13 cellular contexts compared by ENCODE assay signal in genomic region chr2:36404312-36404711, GRCh38. TPM values are rescaled to one million over a fixed set of nuclear protein-coding genes. Genes with fewer than 3 reads are reported as not detected.
A peak's percentile ranks its signal among the peaks of the same experiment; 100 is the strongest.
DNase-seq lines count a peak whose midpoint lies in the region; ATAC-seq and TF ChIP-seq lines count a peak whose summit lies in the region.
"Had no signal": no experiment of that assay in that cellular context is flagged by ENCODE, and none has a peak within 500 bp of the region (broad histone marks: within the 10 kb centered on the region; RNA-seq: fewer than 3 reads in every experiment).

No MANE protein-coding gene starts in this region.

- H2BK120ac ChIP-seq in mesenchymal stem cell (ENCODE audit: low read depth, low read length), result no peak overlapping the region

- H3K23ac ChIP-seq in mesenchymal stem cell (ENCODE audit: low read length in 2 of 2), result no peak overlapping the region

- no peaks in the 10 kb centered on the region for H3K4me1 Mint-ChIP-seq in activated T-helper 17 cell treated with anti-CD3 and anti-CD28 coated beads, Interleukin-2, amount 50 U/mL, for 72 hours
- no peaks in the 10 kb centered on the region for H3K4me1 Mint-ChIP-seq in Caco-2 (ENCODE audit: low read depth, unreplicated experiment)

- TF ChIP-seq POLR2A in GM18505 (IDR thresholded peaks at IDR 0.05; ENCODE audit: borderline replicate concordance, extremely low read depth, insufficient read depth, insufficient read length), result no peak

- DNase-seq in RWPE2 (ENCODE audit: low spot score) (no peak), mesenchymal stem cell (peak; percentile 41), Caco-2 (no peak), NCI-H526 (lab: John Stamatoyannopoulos, UW) (no peak)
- DNase-seq: activated T-cell treated with anti-CD3 and anti-CD28 coated beads, Interleukin-2, amount 50 U/mL, for 4 hours; heart right ventricle; NCI-H526 treated with DMSO at 0.1 percent for 48 hours; stimulated activated CD8-positive, alpha-beta memory T cell treated with anti-CD3 and anti-CD28 coated beads, Interleukin-4, amount 100 ng/mL, for 48 hours had no signal

- no peak overlapping the region for H3K18ac ChIP-seq in mesenchymal stem cell (ENCODE audit: low read depth in 1 of 2, low read length in 2 of 2)

- H3K36me3 Mint-ChIP-seq in activated T-helper 17 cell treated with anti-CD3 and anti-CD28 coated beads, Interleukin-2, amount 50 U/mL, for 72 hours (ENCODE audit: low read depth), result no peaks in the 10 kb centered on the region
- peaks cover 27% of the 10 kb centered on the region for H3K36me3 Mint-ChIP-seq in Caco-2 (ENCODE audit: insufficient read depth, unreplicated experiment)

- H3K4me3 ChIP-seq in RWPE2 (ENCODE audit: severe bottlenecking) (no peak overlapping the region), mesenchymal stem cell (ENCODE audit: insufficient read depth in 1 of 2, low read depth in 1 of 2, low read length in 2 of 2) (no peak overlapping the region), Caco-2 (ENCODE audit: low read depth, low read length) (no peak overlapping the region)
- H3K4me3 ChIP-seq: heart right ventricle, skin epidermis had no signal

- TF ChIP-seq CTCF in RWPE2 (IDR thresholded peaks at IDR 0.05; ENCODE audit: poor library complexity, severe bottlenecking) (no peak), Caco-2 (IDR thresholded peaks at IDR 0.05; ENCODE audit: insufficient read depth in 1 of 2, low read depth in 1 of 2, low read length in 1 of 2, severe bottlenecking in 1 of 2, unreplicated experiment in 1 of 2) (no peak)

- H3K14ac ChIP-seq in mesenchymal stem cell (ENCODE audit: low read length in 2 of 2), result no peak overlapping the region

- H3K4me1 ChIP-seq in RWPE2 (ENCODE audit: insufficient read depth, poor library complexity, severe bottlenecking) (peaks cover 42% of the 10 kb centered on the region), mesenchymal stem cell (ENCODE audit: control insufficient read depth, insufficient read depth, low read depth, low read length) (peaks cover 8% of the 10 kb centered on the region), Caco-2 (peaks cover 58% of the 10 kb centered on the region)

- whole genome bisulfite sequencing in mesenchymal stem cell, result no CpG with 5 or more reads among the region's 3 CpGs

- H3K9ac ChIP-seq in mesenchymal stem cell (ENCODE audit: low read length), result no peak overlapping the region

- H2AFZ ChIP-seq in mesenchymal stem cell (ENCODE audit: low read depth, low read length), result no peak overlapping the region

- no peak overlapping the region for H3K4me3 Mint-ChIP-seq in activated T-helper 17 cell treated with anti-CD3 and anti-CD28 coated beads, Interleukin-2, amount 50 U/mL, for 72 hours
- no peak overlapping the region for H3K4me3 Mint-ChIP-seq in Caco-2 (ENCODE audit: unreplicated experiment)
- H3K4me3 Mint-ChIP-seq: activated T-cell treated with anti-CD3 and anti-CD28 coated beads, Interleukin-2, amount 50 U/mL, for 4 hours had no signal

- no peaks in the 10 kb centered on the region for H3K27me3 ChIP-seq in RWPE2 (ENCODE audit: insufficient read depth, poor library complexity, severe bottlenecking)
- H3K27me3 ChIP-seq in mesenchymal stem cell (ENCODE audit: control insufficient read depth in 1 of 2, insufficient read depth in 1 of 2, low read length in 2 of 2), result no peaks in the 10 kb centered on the region
- H3K27me3 ChIP-seq in Caco-2 (replicated peaks; ENCODE audit: control insufficient read depth, insufficient read depth, low read length), result no peaks in the 10 kb centered on the region
- H3K27me3 ChIP-seq: heart right ventricle had no signal

- no peak overlapping the region for H2BK5ac ChIP-seq in mesenchymal stem cell (ENCODE audit: low read depth, low read length, poor library complexity, severe bottlenecking)

- ATAC-seq in GM18505 (IDR thresholded peaks at IDR 0.05; ENCODE audit: unreplicated experiment), result peak; percentile 13
- peak; percentile 32 for ATAC-seq in HG02870 (IDR thresholded peaks at IDR 0.05; ENCODE audit: unreplicated experiment)
- ATAC-seq in RWPE2 (ENCODE audit: low read depth), result peak; percentile 62
- ATAC-seq in GM21723 (IDR thresholded peaks at IDR 0.05; ENCODE audit: unreplicated experiment), result no peak
- no peak for ATAC-seq in activated T-helper 17 cell treated with anti-CD3 and anti-CD28 coated beads, Interleukin-2, amount 50 U/mL, for 72 hours (replicated peaks)

- H2BK15ac ChIP-seq in mesenchymal stem cell (ENCODE audit: low read depth, poor library complexity, severe bottlenecking), result no peak overlapping the region

- no peak overlapping the region for H2AK5ac ChIP-seq in mesenchymal stem cell (ENCODE audit: low read length, severe bottlenecking)

- POLR2A ChIA-PET in Caco-2 (lab: Charles Lee), result no interaction called here

- no peak overlapping the region for H4K8ac ChIP-seq in mesenchymal stem cell (ENCODE audit: low read length)

- H3K4ac ChIP-seq in mesenchymal stem cell (ENCODE audit: low read depth in 1 of 2, low read length in 2 of 2), result no peak overlapping the region

- H4K91ac ChIP-seq in mesenchymal stem cell (ENCODE audit: low read length), result no peak overlapping the region

- no peak overlapping the region for H3K4me2 ChIP-seq in mesenchymal stem cell (ENCODE audit: low read length, poor library complexity, severe bottlenecking)

- peaks cover 11% of the 10 kb centered on the region for H3K79me1 ChIP-seq in mesenchymal stem cell (replicated peaks; ENCODE audit: low read length, poor library complexity, severe bottlenecking)

- H3K9me3 Mint-ChIP-seq in activated T-helper 17 cell treated with anti-CD3 and anti-CD28 coated beads, Interleukin-2, amount 50 U/mL, for 72 hours, result no peaks in the 10 kb centered on the region
- H3K9me3 Mint-ChIP-seq in Caco-2 (ENCODE audit: unreplicated experiment), result no peaks in the 10 kb centered on the region
- H3K9me3 Mint-ChIP-seq: activated T-cell treated with anti-CD3 and anti-CD28 coated beads, Interleukin-2, amount 50 U/mL, for 4 hours had no signal

- CTCF ChIA-PET in Caco-2 (lab: Charles Lee), result no interaction called here

- H3K36me3 ChIP-seq in RWPE2 (ENCODE audit: low read depth) (peaks cover 21% of the 10 kb centered on the region), mesenchymal stem cell (ENCODE audit: control insufficient read depth in 1 of 2, insufficient read depth in 2 of 2, low read depth in 1 of 2, low read length in 2 of 2) (peaks cover 3 to 4% of the 10 kb centered on the region in 2 experiments), Caco-2 (ENCODE audit: control insufficient read depth, insufficient read depth, low read length) (peaks cover 3% of the 10 kb centered on the region; the same call in 1 of the 2 replicates)

- H3K27me3 Mint-ChIP-seq in activated T-helper 17 cell treated with anti-CD3 and anti-CD28 coated beads, Interleukin-2, amount 50 U/mL, for 72 hours, result no peaks in the 10 kb centered on the region
- no peaks in the 10 kb centered on the region for H3K27me3 Mint-ChIP-seq in Caco-2 (ENCODE audit: insufficient read depth, unreplicated experiment)

- H3K27ac Mint-ChIP-seq in activated T-helper 17 cell treated with anti-CD3 and anti-CD28 coated beads, Interleukin-2, amount 50 U/mL, for 72 hours, result no peak overlapping the region
- H3K27ac Mint-ChIP-seq in Caco-2 (ENCODE audit: unreplicated experiment), result no peak overlapping the region

- H3K27ac ChIP-seq in RWPE2 (ENCODE audit: poor library complexity, severe bottlenecking) (peak overlapping the region; percentile 88), mesenchymal stem cell (ENCODE audit: low read length, poor library complexity, severe bottlenecking) (peak overlapping the region; percentile 68)
- H3K27ac ChIP-seq: skin epidermis had no signal

- no TSS peak for BruUV-seq in Caco-2 (replicated peaks; lab: Mats Ljungman, UMichigan)

- H2BK12ac ChIP-seq in mesenchymal stem cell (ENCODE audit: low read length in 2 of 2), result no peak overlapping the region

- intact Hi-C loops in Caco-2 (cut with micrococcal nuclease; ENCODE audit: unreplicated experiment), result no loop called here

- H3K9me3 ChIP-seq in RWPE2 (ENCODE audit: severe bottlenecking) (no peaks in the 10 kb centered on the region), mesenchymal stem cell (ENCODE audit: control insufficient read depth, low read length) (no peaks in the 10 kb centered on the region), Caco-2 (no peaks in the 10 kb centered on the region)
- H3K9me3 ChIP-seq: heart right ventricle had no signal

RNA-seq across cellular contexts. Expression of gene CRIM1, which starts 48.7 kb away (rescaled TPM):
- polyA plus RNA-seq in mesenchymal stem cell (2013, experiment 1 of 2), result 70.6 TPM
- polyA plus RNA-seq in mesenchymal stem cell (2013, experiment 2 of 2), result 70.6 TPM
- total RNA-seq in activated T-helper 17 cell treated with anti-CD3 and anti-CD28 coated beads, Interleukin-2, amount 50 U/mL, for 72 hours, result 10 to 100 TPM in 1 of 2 donors, 1 to 10 TPM in 1; 2.2 to 15.5 TPM
- total RNA-seq in Caco-2 (2022), result 270 and 292 TPM in 2 replicates

Comparison
In these comparisons a context has a peak if more than half of its experiments do, and no peak if none do; other contexts are left out.
1. ATAC-seq: peak in GM18505 (single experiment), HG02870 (single experiment) and RWPE2 (single experiment); none in GM21723 (single experiment) and activated T-helper 17 cell treated with anti-CD3 and anti-CD28 coated beads, Interleukin-2, amount 50 U/mL, for 72 hours (single experiment).
2. RNA of gene CRIM1, which starts 48.7 kb away (total RNA-seq): 270 to 292 TPM in Caco-2; 2.2 to 15.5 TPM in activated T-helper 17 cell treated with anti-CD3 and anti-CD28 coated beads, Interleukin-2, amount 50 U/mL, for 72 hours; every median in the first group is over 10 times any median in the second.